ENCODE assay signal across 1 cellular context in genomic region chr6:74170550-74170949, GRCh38.
TF ChIP-seq lines count a peak whose summit lies in the region.

No MANE protein-coding gene starts in this region.

TF ChIP-seq in IMR-90, 13 proteins besides CTCF, POLR2A, EP300 and RAD21:
- TF ChIP-seq SMC3 (IDR thresholded peaks at IDR 0.05; ENCODE audit: low read depth, low read length), result 0 out of 2 replicates have a peak, but pooled peaks have one; percentile 17
TF ChIP-seq in IMR-90: peak in this region for 1; not testable (repeated sequence) for 12.
